In genomic region chr2:213227458-213227857, GRCh38 we compare ENCODE assay signal across 12 cellular contexts. TPM values are rescaled to one million over a fixed set of nuclear protein-coding genes. Genes with fewer than 3 reads are reported as not detected.
A peak's percentile ranks its signal among the peaks of the same experiment; 100 is the strongest.
DNase-seq lines count a peak whose midpoint lies in the region; ATAC-seq and TF ChIP-seq lines count a peak whose summit lies in the region.
"Had no signal": no experiment of that assay in that cellular context is flagged by ENCODE, and none has a peak within 500 bp of the region (broad histone marks: within the 10 kb centered on the region; RNA-seq: fewer than 3 reads in every experiment).

No MANE protein-coding gene starts in this region.

- no peaks in the 10 kb centered on the region for H3K9me3 Mint-ChIP-seq in activated CD4-positive, alpha-beta T cell treated with anti-CD3 and anti-CD28 coated beads, Interleukin-2, amount 10 ng/mL, durations not matched to agents 24 days and 14 days
- H3K9me3 Mint-ChIP-seq: CD4-positive, alpha-beta T cell; WTC11 had no signal

- no peaks in the 10 kb centered on the region for H3K27me3 Mint-ChIP-seq in activated CD4-positive, alpha-beta T cell treated with anti-CD3 and anti-CD28 coated beads, Interleukin-2, amount 10 ng/mL, durations not matched to agents 24 days and 14 days
- H3K27me3 Mint-ChIP-seq: CD4-positive, alpha-beta T cell had no signal

- POLR2A ChIA-PET in SK-N-SH (lab: Yijun Ruan, JAX): no interaction called here

- DNase-seq in MM.1S: peak; percentile 43
- DNase-seq in activated CD4-positive, alpha-beta T cell treated with anti-CD3 and anti-CD28 coated beads, Interleukin-2, amount 10 ng/mL, durations not matched to agents 24 days and 14 days: no peak
- no peak for DNase-seq in SK-N-SH
- no peak for DNase-seq in HCEC 1CT
- no peak for DNase-seq in D341Med (ENCODE audit: low spot score)
- DNase-seq: CD4-positive, alpha-beta T cell; heart right ventricle; NCI-H526 had no signal

- 0 out of 22 replicates have a peak overlapping the region, but pooled peaks of 1 of the 11 experiments have one; percentile 11 for H3K9ac ChIP-seq in BLaER1 treated with 17β-estradiol and CSF1 and Interleukin-3, amounts not matched to agents 10 nM and 100 nM
- H3K9ac ChIP-seq in MM.1S (ENCODE audit: low read length) (no peak overlapping the region), SK-N-SH (no peak overlapping the region)

- no peaks in the 10 kb centered on the region for H3K9me3 ChIP-seq in BLaER1 treated with 17β-estradiol and CSF1 and Interleukin-3, amounts not matched to agents 10 nM and 100 nM (replicated peaks in 1 of 11)
- H3K9me3 ChIP-seq in MM.1S (replicated peaks; ENCODE audit: insufficient read depth, low read length) (no peaks in the 10 kb centered on the region), SK-N-SH (no peaks in the 10 kb centered on the region)
- H3K9me3 ChIP-seq: heart right ventricle had no signal

- H3K27me3 ChIP-seq in BLaER1 treated with 17β-estradiol and CSF1 and Interleukin-3, amounts not matched to agents 10 nM and 100 nM: no peaks in the 10 kb centered on the region
- H3K27me3 ChIP-seq in MM.1S (replicated peaks; ENCODE audit: insufficient read depth, low read length) (no peaks in the 10 kb centered on the region), SK-N-SH (ENCODE audit: insufficient read depth) (no peaks in the 10 kb centered on the region)

- H3K4me1 ChIP-seq in BLaER1 treated with 17β-estradiol and CSF1 and Interleukin-3, amounts not matched to agents 10 nM and 100 nM: peaks cover 6 to 70% (median 61%) of the 10 kb centered on the region in 10 experiments
- no peaks in the 10 kb centered on the region for H3K4me1 ChIP-seq in MM.1S (ENCODE audit: low read length)
- H3K4me1 ChIP-seq in SK-N-SH (ENCODE audit: control insufficient read depth in 1 of 2, insufficient read depth in 2 of 2, low read depth in 1 of 2, low read length in 1 of 2): peaks cover 0 to 8% of the 10 kb centered on the region in 2 experiments; a peak in 2 of 4 replicates
- H3K4me1 ChIP-seq: heart right ventricle had no signal

- no peak overlapping the region for H2AFZ ChIP-seq in MM.1S (ENCODE audit: low read length)
- H2AFZ ChIP-seq in SK-N-SH (ENCODE audit: low read depth): no peak overlapping the region

- H3K4me3 ChIP-seq in BLaER1 treated with 17β-estradiol and CSF1 and Interleukin-3, amounts not matched to agents 10 nM and 100 nM: no peak overlapping the region
- H3K4me3 ChIP-seq in MM.1S (ENCODE audit: low read length) (no peak overlapping the region), SK-N-SH (ENCODE audit: low read depth in 2 of 2, low read length in 1 of 2) (no peak overlapping the region)
- H3K4me3 ChIP-seq: heart right ventricle had no signal

- TF ChIP-seq RAD21 in SK-N-SH (IDR thresholded peaks at IDR 0.05; ENCODE audit: low read length): no peak

- no peaks in the 10 kb centered on the region for H4K20me1 ChIP-seq in BLaER1 treated with 17β-estradiol and CSF1 and Interleukin-3, amounts not matched to agents 10 nM and 100 nM
- no peaks in the 10 kb centered on the region for H4K20me1 ChIP-seq in MM.1S (ENCODE audit: insufficient read depth, low read length)
- H4K20me1 ChIP-seq in SK-N-SH (ENCODE audit: insufficient read depth): no peaks in the 10 kb centered on the region

- CTCF ChIA-PET in SK-N-SH (lab: Yijun Ruan, JAX): no interaction called here

- ATAC-seq in GM19328 (IDR thresholded peaks at IDR 0.05; ENCODE audit: unreplicated experiment): peak; percentile 94
- peak; percentile 90 for ATAC-seq in HG02938 (IDR thresholded peaks at IDR 0.05; ENCODE audit: unreplicated experiment)
- ATAC-seq: heart right ventricle, WTC11 had no signal

- no peak overlapping the region for H3K4me3 Mint-ChIP-seq in activated CD4-positive, alpha-beta T cell treated with anti-CD3 and anti-CD28 coated beads, Interleukin-2, amount 10 ng/mL, durations not matched to agents 24 days and 14 days
- H3K4me3 Mint-ChIP-seq: CD4-positive, alpha-beta T cell; WTC11 had no signal

- no peaks in the 10 kb centered on the region for H3K36me3 Mint-ChIP-seq in activated CD4-positive, alpha-beta T cell treated with anti-CD3 and anti-CD28 coated beads, Interleukin-2, amount 10 ng/mL, durations not matched to agents 24 days and 14 days (ENCODE audit: low read depth)
- H3K36me3 Mint-ChIP-seq: WTC11 had no signal

- no peak overlapping the region for H3K27ac Mint-ChIP-seq in activated CD4-positive, alpha-beta T cell treated with anti-CD3 and anti-CD28 coated beads, Interleukin-2, amount 10 ng/mL, durations not matched to agents 24 days and 14 days
- H3K27ac Mint-ChIP-seq: CD4-positive, alpha-beta T cell; WTC11 had no signal

- H3K36me3 ChIP-seq in BLaER1 treated with 17β-estradiol and CSF1 and Interleukin-3, amounts not matched to agents 10 nM and 100 nM: no peaks in the 10 kb centered on the region
- no peaks in the 10 kb centered on the region for H3K36me3 ChIP-seq in MM.1S (replicated peaks; ENCODE audit: insufficient read depth, low read length)
- no peaks in the 10 kb centered on the region for H3K36me3 ChIP-seq in SK-N-SH (replicated peaks in 1 of 2; ENCODE audit: control insufficient read depth in 1 of 2, insufficient read depth in 2 of 2, low read length in 1 of 2)
- H3K36me3 ChIP-seq: heart right ventricle had no signal

- intact Hi-C loops in activated CD4-positive, alpha-beta T cell treated with anti-CD3 and anti-CD28 coated beads, Interleukin-2, amount 10 ng/mL, durations not matched to agents 24 days and 14 days (cut with micrococcal nuclease): no loop called here

- H3K79me2 ChIP-seq in MM.1S (ENCODE audit: low read length): no peaks in the 10 kb centered on the region
- H3K79me2 ChIP-seq in SK-N-SH (ENCODE audit: insufficient read depth): no peaks in the 10 kb centered on the region

- H3K27ac ChIP-seq in BLaER1 treated with 17β-estradiol and CSF1 and Interleukin-3, amounts not matched to agents 10 nM and 100 nM: peak overlapping the region in 7 of 11 experiments; percentile 44 to 70 (median 54); a peak in 14 of 22 replicates
- no peak overlapping the region for H3K27ac ChIP-seq in MM.1S (ENCODE audit: low read length)
- no peak overlapping the region for H3K27ac ChIP-seq in SK-N-SH (ENCODE audit: low read depth in 2 of 2, low read length in 1 of 2)
- H3K27ac ChIP-seq: heart right ventricle had no signal

- H3K9me2 ChIP-seq in MM.1S (replicated peaks; ENCODE audit: insufficient read depth, low read length) (no peaks in the 10 kb centered on the region), SK-N-SH (no peaks in the 10 kb centered on the region)

- H3K4me1 Mint-ChIP-seq in activated CD4-positive, alpha-beta T cell treated with anti-CD3 and anti-CD28 coated beads, Interleukin-2, amount 10 ng/mL, durations not matched to agents 24 days and 14 days: no peaks in the 10 kb centered on the region

- H3K4me2 ChIP-seq in BLaER1 treated with 17β-estradiol and CSF1 and Interleukin-3, amounts not matched to agents 10 nM and 100 nM: peak overlapping the region in 9 of 11 experiments; percentile 23 to 70 (median 59); a peak in 17 of 22 replicates
- H3K4me2 ChIP-seq in MM.1S (ENCODE audit: low read depth, low read length): no peak overlapping the region
- no peak overlapping the region for H3K4me2 ChIP-seq in SK-N-SH

- TF ChIP-seq EP300 in SK-N-SH (IDR thresholded peaks at IDR 0.05; ENCODE audit: borderline replicate concordance in 1 of 2, low read depth in 1 of 2, low read length in 1 of 2): no peak

- no peaks in the 10 kb centered on the region for H3F3A ChIP-seq in MM.1S (ENCODE audit: insufficient read depth, low read length)
- H3F3A ChIP-seq in SK-N-SH (replicated peaks; ENCODE audit: insufficient read depth): peaks cover 7% of the 10 kb centered on the region

- TF ChIP-seq CTCF in MM.1S (IDR thresholded peaks at IDR 0.05; ENCODE audit: low read length) (no peak), SK-N-SH (IDR thresholded peaks at IDR 0.05) (no peak)

TF ChIP-seq in SK-N-SH, 30 proteins besides CTCF, POLR2A, EP300 and RAD21 (continues in another document):
- TF ChIP-seq FOSL2 (IDR thresholded peaks at IDR 0.05; ENCODE audit: borderline replicate concordance, low read depth) (no peak), TAF1 (IDR thresholded peaks at IDR 0.05; ENCODE audit: borderline replicate concordance, low read depth, low read length) (no peak), PBX3 (IDR thresholded peaks at IDR 0.05) (no peak), POLR2AphosphoS5 (IDR thresholded peaks at IDR 0.05; ENCODE audit: low read depth, low read length) (no peak), ELF1 (IDR thresholded peaks at IDR 0.05) (no peak), SMC3 (IDR thresholded peaks at IDR 0.05; ENCODE audit: low read depth, low read length) (no peak), EZH2phosphoT487 (IDR thresholded peaks at IDR 0.05; ENCODE audit: borderline replicate concordance, low read depth) (no peak), RXRA (IDR thresholded peaks at IDR 0.05; ENCODE audit: borderline replicate concordance, low read depth) (no peak), MAX (IDR thresholded peaks at IDR 0.05; ENCODE audit: low read depth) (no peak)

RNA-seq across cellular contexts. Expression of gene SPAG16, which starts 56.8 kb away (rescaled TPM):
- 6.8 and 7.2 TPM in 2 replicates for total RNA-seq in activated CD4-positive, alpha-beta T cell treated with anti-CD3 and anti-CD28 coated beads, Interleukin-2, amount 10 ng/mL, durations not matched to agents 24 days and 14 days
- 20.5 and 29.5 TPM in 2 replicates for polyA plus RNA-seq in SK-N-SH (2012; rRNA removed)
- 33.2 and 42.1 TPM in 2 replicates for polyA plus RNA-seq in SK-N-SH (2012; cell fraction: cytosol; rRNA removed)
- 14.2 and 22.2 TPM in 2 replicates for polyA plus RNA-seq in SK-N-SH (2012; cell fraction: nucleus; rRNA removed)

Comparison
In these comparisons a context has a peak if more than half of its experiments do, and no peak if none do; other contexts are left out.
1. H3K27ac ChIP-seq: peak in BLaER1 treated with 17β-estradiol and CSF1 and Interleukin-3, amounts not matched to agents 10 nM and 100 nM (7 of 11); none in MM.1S (single experiment) and SK-N-SH (0 of 2).
2. H3K4me2 ChIP-seq: peak in BLaER1 treated with 17β-estradiol and CSF1 and Interleukin-3, amounts not matched to agents 10 nM and 100 nM (9 of 11); none in MM.1S (single experiment) and SK-N-SH (single experiment).